Comparison of ENCODE assay signal across 8 cellular contexts in genomic region chr1:1677718-1678580, GRCh38. TPM values are rescaled to one million over a fixed set of nuclear protein-coding genes. Genes with fewer than 3 reads are reported as not detected.
DNase-seq lines count a peak whose midpoint lies in the region; ATAC-seq and TF ChIP-seq lines count a peak whose summit lies in the region.

No MANE protein-coding gene starts in this region.

- no peaks in the 10 kb centered on the region for H4K20me1 ChIP-seq in OCI-LY3 (ENCODE audit: insufficient read depth, low read length)

- 0 out of 2 replicates have a peak overlapping the region, but pooled peaks have one; percentile 36 for H2AFZ ChIP-seq in OCI-LY3 (ENCODE audit: low read depth, low read length)

- no peaks in the 10 kb centered on the region for H3K9me3 ChIP-seq in OCI-LY3 (ENCODE audit: insufficient read depth, low read length)

- peaks cover 21% of the 10 kb centered on the region for H3K4me1 ChIP-seq in OCI-LY3 (ENCODE audit: low read length)

- H3K9me3 Mint-ChIP-seq in activated naive CD4-positive, alpha-beta T cell treated with anti-CD3 and anti-CD28 coated beads, Interleukin-2, amount 10 ng/mL, durations not matched to agents 7 days and 5 days, result no peaks in the 10 kb centered on the region
- no peaks in the 10 kb centered on the region for H3K9me3 Mint-ChIP-seq in osteocyte (ENCODE audit: unreplicated experiment)

- peak overlapping the region; percentile 97 for H3K4me2 ChIP-seq in OCI-LY3 (ENCODE audit: low read length)

- H3K4me3 ChIP-seq in GM08714 (ENCODE audit: low read length) (peak overlapping the region; percentile 4; the same call in 1 of the 2 replicates), OCI-LY3 (ENCODE audit: low read length) (peak overlapping the region; percentile 77)

- H3K27me3 Mint-ChIP-seq in activated naive CD4-positive, alpha-beta T cell treated with anti-CD3 and anti-CD28 coated beads, Interleukin-2, amount 10 ng/mL, durations not matched to agents 7 days and 5 days, result no peaks in the 10 kb centered on the region
- H3K27me3 Mint-ChIP-seq in osteocyte (ENCODE audit: unreplicated experiment), result no peaks in the 10 kb centered on the region

- H3K36me3 Mint-ChIP-seq in activated naive CD4-positive, alpha-beta T cell treated with anti-CD3 and anti-CD28 coated beads, Interleukin-2, amount 10 ng/mL, durations not matched to agents 7 days and 5 days, result peaks cover 14% of the 10 kb centered on the region
- peaks cover 7% of the 10 kb centered on the region for H3K36me3 Mint-ChIP-seq in osteocyte (ENCODE audit: unreplicated experiment)

- no peak for TF ChIP-seq CTCF in OCI-LY3 (IDR thresholded peaks at IDR 0.05; ENCODE audit: low read depth, low read length)
- no peak for TF ChIP-seq CTCF in osteocyte (IDR thresholded peaks at IDR 0.05)

- no peaks in the 10 kb centered on the region for H3K27me3 ChIP-seq in OCI-LY3 (ENCODE audit: low read depth, low read length)

- ATAC-seq in GM21717 (IDR thresholded peaks at IDR 0.05; ENCODE audit: unreplicated experiment), result peak; percentile 62

- H3K4me3 Mint-ChIP-seq in activated naive CD4-positive, alpha-beta T cell treated with anti-CD3 and anti-CD28 coated beads, Interleukin-2, amount 10 ng/mL, durations not matched to agents 7 days and 5 days, result peak overlapping the region; percentile 71
- no peak overlapping the region for H3K4me3 Mint-ChIP-seq in osteocyte (ENCODE audit: unreplicated experiment)

- peak overlapping the region; percentile 93 for H3K27ac Mint-ChIP-seq in activated naive CD4-positive, alpha-beta T cell treated with anti-CD3 and anti-CD28 coated beads, Interleukin-2, amount 10 ng/mL, durations not matched to agents 7 days and 5 days
- peak overlapping the region; percentile 50 for H3K27ac Mint-ChIP-seq in osteocyte (ENCODE audit: unreplicated experiment)

- peak overlapping the region; percentile 75 for H3K9ac ChIP-seq in OCI-LY3 (ENCODE audit: low read length)

- no peaks in the 10 kb centered on the region for H3K36me3 ChIP-seq in OCI-LY3 (replicated peaks; ENCODE audit: low read depth, low read length)

- peaks cover 41% of the 10 kb centered on the region for H3K79me2 ChIP-seq in OCI-LY3 (ENCODE audit: low read length)

- peaks cover 23% of the 10 kb centered on the region for H3K4me1 Mint-ChIP-seq in activated naive CD4-positive, alpha-beta T cell treated with anti-CD3 and anti-CD28 coated beads, Interleukin-2, amount 10 ng/mL, durations not matched to agents 7 days and 5 days
- H3K4me1 Mint-ChIP-seq in osteocyte (ENCODE audit: unreplicated experiment), result peaks cover 10% of the 10 kb centered on the region

- peak; percentile 72 for DNase-seq in activated naive CD4-positive, alpha-beta T cell treated with anti-CD3 and anti-CD28 coated beads, Interleukin-2, amount 10 ng/mL, durations not matched to agents 7 days and 5 days
- DNase-seq in osteocyte (ENCODE audit: extremely low spot score, unreplicated experiment) (no peak), NCI-H2196 (lab: John Stamatoyannopoulos, UW; ENCODE audit: unreplicated experiment) (no peak), OCI-M1 (lab: John Stamatoyannopoulos, UW) (no peak), HuH-7 (ENCODE audit: low spot score) (no peak)

- CTCF ChIA-PET in activated naive CD4-positive, alpha-beta T cell treated with anti-CD3 and anti-CD28 coated beads, Interleukin-2, amount 10 ng/mL, durations not matched to agents 7 days and 5 days (lab: Charles Lee), result interaction anchor here (1.6 kb wide), 2 partner anchors 12 to 229 kb away, joined by 4 to 5 read pairs; no protein-coding TSS in a partner anchor

- peak overlapping the region; percentile 84 for H3K27ac ChIP-seq in OCI-LY3 (ENCODE audit: low read length)

RNA-seq across cellular contexts. Expression of gene SLC35E2B, which starts 14.6 kb away (rescaled TPM):
- total RNA-seq in osteocyte, result 84.9 and 85.2 TPM in 2 replicates

RNA-seq across cellular contexts. Expression of gene CDK11B, which starts 19.1 kb away (rescaled TPM):
- 28.8 and 29.7 TPM in 2 replicates for total RNA-seq in osteocyte

RNA-seq across cellular contexts. Expression of gene MMP23B, which starts 46.0 kb away (rescaled TPM):
- 4.8 and 8.5 TPM in 2 replicates for total RNA-seq in osteocyte

RNA-seq across cellular contexts. Expression of gene CDK11A, which starts 46.2 kb away (rescaled TPM):
- 44.2 and 51.3 TPM in 2 replicates for total RNA-seq in osteocyte
